In the genomic region with DNA sequence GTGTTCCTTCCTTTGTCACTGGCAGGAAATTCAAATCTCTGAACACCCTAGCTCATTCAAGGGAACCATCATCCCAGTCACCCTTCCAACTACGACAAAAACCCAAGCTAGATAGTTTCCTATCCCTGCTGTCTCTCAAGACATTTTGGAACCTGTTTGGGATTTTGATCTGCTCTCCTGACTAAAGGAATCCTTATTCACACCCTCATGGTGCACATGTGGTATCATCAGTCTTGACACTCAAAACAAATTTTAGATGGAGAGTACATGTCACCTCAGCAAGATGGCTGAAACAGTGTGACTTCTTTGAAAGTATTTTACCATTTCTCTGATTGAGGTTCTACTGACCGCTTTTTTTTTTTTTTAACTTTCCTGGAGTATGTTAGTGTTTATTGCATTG, we compare ENCODE assay signal across 28 cellular contexts.
"Had no signal": no experiment of that assay in that cellular context is flagged by ENCODE, and none has a peak within 500 bp of the region (broad histone marks: within the 10 kb centered on the region; RNA-seq: fewer than 3 reads in every experiment).

No MANE protein-coding gene starts in this region.

- H3K36me3 ChIP-seq: brain microvascular endothelial cell, esophagus muscularis mucosa, gastrocnemius medialis, heart right ventricle had no signal

- H3K4me3 ChIP-seq: coronary artery, esophagus muscularis mucosa, gastrocnemius medialis, heart right ventricle had no signal

- H3K4me1 ChIP-seq: esophagus muscularis mucosa, foreskin keratinocyte, gastrocnemius medialis, heart right ventricle had no signal

- ATAC-seq: activated CD4-positive, alpha-beta T cell treated with anti-CD3 and anti-CD28 coated beads for 36 hours; activated CD8-positive, alpha-beta memory T cell treated with anti-CD3 and anti-CD28 coated beads, Interleukin-2, amount 10 ng/mL, durations not matched to agents 7 days and 5 days; activated CD8-positive, alpha-beta T cell treated with anti-CD3 and anti-CD28 coated beads, Interleukin-2, amount 10 ng/mL, durations not matched to agents 7 days and 5 days; activated naive CD4-positive, alpha-beta T cell treated with anti-CD3 and anti-CD28 coated beads, Interleukin-2, amount 50 U/mL, for 72 hours; effector memory CD8-positive, alpha-beta T cell; foreskin keratinocyte; gastrocnemius medialis; heart right ventricle had no signal

- H3K27ac ChIP-seq: brain microvascular endothelial cell, coronary artery, esophagus muscularis mucosa, foreskin keratinocyte, gastrocnemius medialis, heart right ventricle had no signal

- H3K9me3 ChIP-seq: esophagus muscularis mucosa, gastrocnemius medialis, heart right ventricle had no signal

- FAIRE-seq: astrocyte, bronchial epithelial cell had no signal

- H3K27me3 ChIP-seq: brain microvascular endothelial cell, esophagus muscularis mucosa, foreskin keratinocyte, gastrocnemius medialis, heart right ventricle had no signal

- DNase-seq: activated CD4-positive, alpha-beta memory T cell treated with anti-CD3 and anti-CD28 coated beads for 36 hours; activated CD4-positive, alpha-beta T cell treated with anti-CD3 and anti-CD28 coated beads for 36 hours; activated CD4-positive, alpha-beta T cell treated with anti-CD3 and anti-CD28 coated beads, Interleukin-2, amount 10 ng/mL, durations not matched to agents 24 days and 14 days; activated CD4-positive, CD25-positive, alpha-beta regulatory T cell; activated CD4-positive, CD25-positive, alpha-beta regulatory T cell treated with anti-CD3 and anti-CD28 coated beads, Interleukin-2, amount 50 U/mL, for 72 hours; activated CD8-positive, alpha-beta memory T cell treated with anti-CD3 and anti-CD28 coated beads, Interleukin-2, amount 10 ng/mL, durations not matched to agents 7 days and 5 days; activated CD8-positive, alpha-beta memory T cell treated with anti-CD3 and anti-CD28 coated beads, Interleukin-2, amount 50 U/mL, for 4 hours; activated CD8-positive, alpha-beta T cell treated with anti-CD3 and anti-CD28 coated beads, Interleukin-2, amount 10 ng/mL, durations not matched to agents 7 days and 5 days; activated gamma-delta T cell; activated naive CD4-positive, alpha-beta T cell; activated naive CD4-positive, alpha-beta T cell treated with anti-CD3 and anti-CD28 coated beads, Interleukin-2, amount 10 ng/mL, durations not matched to agents 7 days and 5 days; activated naive CD8-positive, alpha-beta T cell treated with anti-CD3 and anti-CD28 coated beads, Interleukin-2, amount 10 ng/mL, durations not matched to agents 7 days and 5 days; activated T-cell treated with anti-CD3 and anti-CD28 coated beads, Interleukin-2, amount 50 U/mL, for 1 hour; activated T-cell treated with anti-CD3 and anti-CD28 coated beads, Interleukin-2, amount 50 U/mL, for 48 hours; brain microvascular endothelial cell; dermis blood vessel endothelial cell; effector CD4-positive, alpha-beta T cell; effector memory CD8-positive, alpha-beta T cell; erythroblast; foreskin keratinocyte; gastrocnemius medialis; heart right ventricle; T-helper 2 cell had no signal
